2 cellular contexts compared by ENCODE assay signal in genomic region chr14:103074699-103075341, GRCh38.
TF ChIP-seq lines count a peak whose summit lies in the region.

No MANE protein-coding gene starts in this region.

TF ChIP-seq in SK-N-SH, 30 proteins besides CTCF, POLR2A, EP300 and RAD21 (continued from another document):
- TF ChIP-seq ZBTB33 (IDR thresholded peaks at IDR 0.05; ENCODE audit: borderline replicate concordance, low read depth) (no peak), FOXJ3 (CRISPR knock-in tag; IDR thresholded peaks at IDR 0.05) (no peak)

TF ChIP-seq in SK-N-SH treated with all-trans-retinoic acid at 6 μM for 48 hours, 23 proteins besides CTCF, POLR2A, EP300 and RAD21 (continued from another document):
- no peak for TF ChIP-seq PATZ1 (CRISPR knock-in tag; IDR thresholded peaks at IDR 0.05; ENCODE audit: borderline replicate concordance)
- no peak for TF ChIP-seq SNAI2 (CRISPR knock-in tag; IDR thresholded peaks at IDR 0.05)
- no peak for TF ChIP-seq CREB5 (CRISPR knock-in tag; IDR thresholded peaks at IDR 0.05; ENCODE audit: low read depth)
- no peak for TF ChIP-seq ISL1 (CRISPR knock-in tag; IDR thresholded peaks at IDR 0.05)
